In genomic region chr6:112253842-112254816, GRCh38 we compare ENCODE assay signal across 8 cellular contexts. TPM values are rescaled to one million over a fixed set of nuclear protein-coding genes. Genes with fewer than 3 reads are reported as not detected.
A peak's percentile ranks its signal among the peaks of the same experiment; 100 is the strongest.
DNase-seq lines count a peak whose midpoint lies in the region; ATAC-seq and TF ChIP-seq lines count a peak whose summit lies in the region.

Gene LAMA4 (minus strand): TSS chr6:112254567. CDS start chr6:112254150, 417 bp downstream.

- H4K8ac ChIP-seq in IMR-90 (ENCODE audit: low read depth in 2 of 2, low read length in 2 of 2): peak within 1 kb of the TSS; percentile 85 to 86

- peaks cover 83% of the 10 kb centered on the region for H3K27me3 Mint-ChIP-seq in activated CD8-positive, alpha-beta memory T cell treated with anti-CD3 and anti-CD28 coated beads, Interleukin-2, amount 10 ng/mL, durations not matched to agents 7 days and 5 days

- H2AFZ ChIP-seq in IMR-90 (replicated peaks; ENCODE audit: low read length, poor library complexity) (peak within 1 kb of the TSS; percentile 89), fibroblast of lung (ENCODE audit: low read length) (peak within 1 kb of the TSS; percentile 5)

- H3K4ac ChIP-seq in IMR-90 (ENCODE audit: low read depth, low read length): peak within 1 kb of the TSS; percentile 81

- H3K4me2 ChIP-seq in IMR-90 (ENCODE audit: low read depth, low read length) (peak within 1 kb of the TSS; percentile 97), fibroblast of lung (ENCODE audit: extremely low read depth, insufficient read depth, low read length) (peak within 1 kb of the TSS; percentile 89)

- H4K20me1 ChIP-seq in IMR-90 (ENCODE audit: insufficient read depth, low read length) (no peaks in the 10 kb centered on the region), fibroblast of lung (ENCODE audit: control insufficient read depth, extremely low read depth, insufficient read depth, low read length) (no peaks in the 10 kb centered on the region)

- no peaks in the 10 kb centered on the region for H3K9me3 ChIP-seq in IMR-90 (ENCODE audit: control insufficient read depth, insufficient read depth, low read length)
- H3K9me3 ChIP-seq in fibroblast of lung (ENCODE audit: control insufficient read depth, insufficient read depth, low read depth, low read length): no peaks in the 10 kb centered on the region
- no peaks in the 10 kb centered on the region for H3K9me3 ChIP-seq in mucosa of stomach (ENCODE audit: control insufficient read depth, low read length)
- H3K9me3 ChIP-seq in upper lobe of left lung: no peaks in the 10 kb centered on the region

- H2BK15ac ChIP-seq in IMR-90 (ENCODE audit: low read depth, low read length): peak within 1 kb of the TSS; percentile 80

- dilution Hi-C loops in IMR-90 (cut with HindIII; ENCODE audit: low sequenced_read_pairs, unreplicated experiment): no loop called here

- POLR2A ChIA-PET in IMR-90 (lab: Charles Lee; ENCODE audit: unreplicated experiment): interaction anchor here (0.6 to 0.9 kb wide), 4 partner anchors 9 to 61 kb away, joined by 3 to 4 read pairs (median 3); no protein-coding TSS in a partner anchor

- H3K23ac ChIP-seq in IMR-90 (ENCODE audit: low read depth, low read length): peak within 1 kb of the TSS; percentile 99

- H2AK5ac ChIP-seq in IMR-90 (ENCODE audit: low read depth, low read length): peak within 1 kb of the TSS; percentile 96

- TF ChIP-seq EP300 in upper lobe of left lung (IDR thresholded peaks at IDR 0.05): no peak

- H2BK5ac ChIP-seq in IMR-90 (ENCODE audit: low read depth, low read length, poor library complexity, severe bottlenecking): peak within 1 kb of the TSS; percentile 75

- peak within 1 kb of the TSS; percentile 91 for H2BK120ac ChIP-seq in IMR-90 (ENCODE audit: low read depth, low read length)

- H3K27ac ChIP-seq in IMR-90 (ENCODE audit: insufficient read depth, low read length) (peak within 1 kb of the TSS; percentile 89), fibroblast of lung (ENCODE audit: insufficient read depth, low read length) (peak within 1 kb of the TSS; percentile 91), upper lobe of left lung (peak within 1 kb of the TSS; percentile 82 to 93 (median 87))

- WGBS in IMR-90 (ENCODE audit: extremely low coverage in 2 of 2, insufficient read length in 1 of 2), 2 experiments: 0% methylated on average over 20 of the region's 52 CpGs; no CpG with 5 or more reads in 1 of the 2 experiments
- 4 to 5% methylated on average over 45 to 52 of the region's 52 CpGs for WGBS in upper lobe of left lung, 2 donors

- peak within 1 kb of the TSS; percentile 78 for H3K56ac ChIP-seq in IMR-90 (ENCODE audit: extremely low read depth, insufficient read depth, low read length)

- peaks cover 1% of the 10 kb centered on the region for H3K36me3 Mint-ChIP-seq in activated CD8-positive, alpha-beta memory T cell treated with anti-CD3 and anti-CD28 coated beads, Interleukin-2, amount 10 ng/mL, durations not matched to agents 7 days and 5 days

- H3K4me3 ChIP-seq in IMR-90 (ENCODE audit: insufficient read depth, low read depth, low read length) (peak within 1 kb of the TSS; percentile 89), fibroblast of lung (replicated peaks in 1 of 4; ENCODE audit: control extremely low read depth in 1 of 4, insufficient read depth in 1 of 4, low read depth in 3 of 4, low read length in 4 of 4) (peak within 1 kb of the TSS; percentile 80 to 99 (median 94)), mucosa of stomach (ENCODE audit: low read length) (peak within 1 kb of the TSS; percentile 60), upper lobe of left lung (peak within 1 kb of the TSS; percentile 51 to 73 (median 65))

- H3K18ac ChIP-seq in IMR-90 (ENCODE audit: low read depth, low read length): peak within 1 kb of the TSS; percentile 95

- CTCF ChIA-PET in IMR-90 (lab: Yijun Ruan, JAX): no interaction called here
- CTCF ChIA-PET in activated CD8-positive, alpha-beta memory T cell treated with anti-CD3 and anti-CD28 coated beads, Interleukin-2, amount 10 ng/mL, durations not matched to agents 7 days and 5 days (lab: Charles Lee): interaction anchor here (0.8 to 1.8 kb wide), 5 partner anchors 14 to 74 kb away, joined by 3 to 6 read pairs (median 4); no protein-coding TSS in a partner anchor

- H2BK20ac ChIP-seq in IMR-90 (ENCODE audit: low read depth, low read length): peak within 1 kb of the TSS; percentile 63

- TF ChIP-seq RAD21 in IMR-90 (IDR thresholded peaks at IDR 0.05; ENCODE audit: low read length): peak; percentile 2; the same call in 1 of the 2 replicates

- H3K27me3 ChIP-seq in IMR-90 (ENCODE audit: control insufficient read depth, insufficient read depth, low read length) (no peaks in the 10 kb centered on the region), fibroblast of lung (ENCODE audit: control insufficient read depth, insufficient read depth, low read length) (no peaks in the 10 kb centered on the region), mucosa of stomach (ENCODE audit: control insufficient read depth, insufficient read depth, low read length) (peaks cover 24% of the 10 kb centered on the region), upper lobe of left lung (peaks cover 0 to 4% (median 2%) of the 10 kb centered on the region in 4 donors)

- ATAC-seq in IMR-90 (ENCODE audit: low read depth): peak; percentile 69
- peak; percentile 76 for ATAC-seq in activated CD8-positive, alpha-beta memory T cell treated with anti-CD3 and anti-CD28 coated beads, Interleukin-2, amount 10 ng/mL, durations not matched to agents 7 days and 5 days
- peak; percentile 72 to 78 for ATAC-seq in upper lobe of left lung (ENCODE audit: low FRiP score in 2 of 2)
- no peak for ATAC-seq in HG03039 (IDR thresholded peaks at IDR 0.05; ENCODE audit: unreplicated experiment)
- no peak for ATAC-seq in HG02885 (IDR thresholded peaks at IDR 0.05; ENCODE audit: poor library complexity, unreplicated experiment)

- H3K9ac ChIP-seq in IMR-90 (ENCODE audit: low read depth, low read length): peak within 1 kb of the TSS; percentile 99
- peak within 1 kb of the TSS; percentile 93 for H3K9ac ChIP-seq in fibroblast of lung (ENCODE audit: insufficient read depth, low read length)
- H3K9ac ChIP-seq in mucosa of stomach (ENCODE audit: low read length): peak within 1 kb of the TSS; percentile 65

- H3K4me3 Mint-ChIP-seq in activated CD8-positive, alpha-beta memory T cell treated with anti-CD3 and anti-CD28 coated beads, Interleukin-2, amount 10 ng/mL, durations not matched to agents 7 days and 5 days: peak within 1 kb of the TSS; percentile 61

- peak within 1 kb of the TSS; percentile 90 for H4K91ac ChIP-seq in IMR-90 (ENCODE audit: insufficient read depth, low read depth, low read length)

- no peaks in the 10 kb centered on the region for H3K9me3 Mint-ChIP-seq in activated CD8-positive, alpha-beta memory T cell treated with anti-CD3 and anti-CD28 coated beads, Interleukin-2, amount 10 ng/mL, durations not matched to agents 7 days and 5 days (ENCODE audit: low read depth)

- H3K79me1 ChIP-seq in IMR-90 (ENCODE audit: low read depth in 1 of 2, low read length in 2 of 2): peaks cover 5 to 13% of the 10 kb centered on the region in 2 experiments

- peak within 1 kb of the TSS; percentile 87 for H3K14ac ChIP-seq in IMR-90 (replicated peaks; ENCODE audit: low read depth, low read length)

- H3K79me2 ChIP-seq in fibroblast of lung (ENCODE audit: control insufficient read depth, insufficient read depth, low read length): peaks cover 59% of the 10 kb centered on the region

- TF ChIP-seq CTCF in IMR-90 (conservative IDR thresholded peaks at IDR 0.05; ENCODE audit: low read depth, low read length): no peak
- no peak for TF ChIP-seq CTCF in fibroblast of lung (conservative IDR thresholded peaks at IDR 0.05 in 1 of 2, IDR thresholded peaks at IDR 0.05 in 1 of 2; ENCODE audit: low read depth in 1 of 2, low read length in 2 of 2)
- TF ChIP-seq CTCF in upper lobe of left lung (IDR thresholded peaks at IDR 0.05): no peak

- H3K9me1 ChIP-seq in IMR-90 (ENCODE audit: insufficient read depth, low read length): no peaks in the 10 kb centered on the region; the same call in 1 of the 2 replicates

- peaks cover 12% of the 10 kb centered on the region for H3K4me1 Mint-ChIP-seq in activated CD8-positive, alpha-beta memory T cell treated with anti-CD3 and anti-CD28 coated beads, Interleukin-2, amount 10 ng/mL, durations not matched to agents 7 days and 5 days

- peak; percentile 68 for DNase-seq in DMS53 (lab: John Stamatoyannopoulos, UW)
- DNase-seq in IMR-90: peak; percentile 69
- no peak for DNase-seq in activated CD8-positive, alpha-beta memory T cell treated with anti-CD3 and anti-CD28 coated beads, Interleukin-2, amount 10 ng/mL, durations not matched to agents 7 days and 5 days
- DNase-seq in fibroblast of lung (ENCODE audit: low read depth in 2 of 2): peak; percentile 83 to 87
- peak; percentile 25 to 88 for DNase-seq in upper lobe of left lung

- H2AK9ac ChIP-seq in IMR-90 (replicated peaks; ENCODE audit: low read depth, low read length, poor library complexity): peak within 1 kb of the TSS; percentile 47

- peak within 1 kb of the TSS; percentile 63 for H4K5ac ChIP-seq in IMR-90 (ENCODE audit: low read depth, low read length)

- in situ Hi-C loops in IMR-90 (cut with MboI; ENCODE audit: low sequenced_read_pairs): no loop called here

- H3K4me1 ChIP-seq in IMR-90 (ENCODE audit: control insufficient read depth, insufficient read depth, low read length) (peaks cover 6% of the 10 kb centered on the region), fibroblast of lung (ENCODE audit: control insufficient read depth, extremely low read depth, insufficient read depth, low read length) (peaks cover 9% of the 10 kb centered on the region), mucosa of stomach (ENCODE audit: control insufficient read depth, insufficient read depth, low read length) (no peaks in the 10 kb centered on the region), upper lobe of left lung (peaks cover 3 to 20% (median 5%) of the 10 kb centered on the region in 4 donors)

- no peak within 1 kb of the TSS for H3K27ac Mint-ChIP-seq in activated CD8-positive, alpha-beta memory T cell treated with anti-CD3 and anti-CD28 coated beads, Interleukin-2, amount 10 ng/mL, durations not matched to agents 7 days and 5 days

- H3K36me3 ChIP-seq in IMR-90 (ENCODE audit: control insufficient read depth, insufficient read depth, low read length): peaks cover 7% of the 10 kb centered on the region; the same call in 1 of the 2 replicates
- peaks cover 1% of the 10 kb centered on the region for H3K36me3 ChIP-seq in fibroblast of lung (ENCODE audit: control insufficient read depth, insufficient read depth, low read length)
- H3K36me3 ChIP-seq in mucosa of stomach (ENCODE audit: control insufficient read depth, insufficient read depth, low read length): no peaks in the 10 kb centered on the region
- H3K36me3 ChIP-seq in upper lobe of left lung: no peaks in the 10 kb centered on the region

- intact Hi-C loops in IMR-90 (cut with micrococcal nuclease): loop anchor here (1.0 to 5.0 kb wide), 6 partner anchors 37 to 119 kb away; no protein-coding TSS in a partner anchor

- TSS peak; percentile 92 for BruUV-seq in IMR-90 (replicated peaks; lab: Mats Ljungman, UMichigan)

- TF ChIP-seq POLR2A in IMR-90 (IDR thresholded peaks at IDR 0.05; ENCODE audit: low read depth, low read length) (peak; percentile 52; the same call in 1 of the 2 replicates), upper lobe of left lung (IDR thresholded peaks at IDR 0.05) (peak in 1 of 4 donors; percentile 23)

RNA-seq across cellular contexts. Expression of gene LAMA4, which starts in this region (rescaled TPM):
- total RNA-seq in IMR-90 (2012; rRNA removed) (29.7 and 35.8 TPM in 2 replicates), fibroblast of lung (494 and 636 TPM in 2 replicates), upper lobe of left lung (100 to 1,000 TPM in 2 of 6 donors, 10 to 100 TPM in 4; 29.5 to 119 (median 58.9) TPM)
- polyA plus RNA-seq in IMR-90 (2012; rRNA removed) (28.9 and 33.9 TPM in 2 replicates), fibroblast of lung (183 and 662 TPM in 2 replicates)
- 51.0 and 61.1 TPM in 2 replicates for polyA plus RNA-seq in IMR-90 (2012; cell fraction: cytosol; rRNA removed)
- 36.2 and 63.2 TPM in 2 replicates for polyA plus RNA-seq in IMR-90 (2012; cell fraction: nucleus; rRNA removed; ENCODE audit: low replicate concordance)
- not detected for total RNA-seq in activated CD8-positive, alpha-beta memory T cell treated with anti-CD3 and anti-CD28 coated beads, Interleukin-2, amount 10 ng/mL, durations not matched to agents 7 days and 5 days
- 153 and 500 TPM in 2 replicates for polyA plus RNA-seq in fibroblast of lung (2012)
- polyA minus RNA-seq in fibroblast of lung (ENCODE audit: low replicate concordance): 336 and 720 TPM in 2 replicates

Comparison
In these comparisons a context has a peak if more than half of its experiments do, and no peak if none do; other contexts are left out.
1. RNA of gene LAMA4 (total RNA-seq): 494 to 636 TPM in fibroblast of lung, 29.5 to 119 TPM in upper lobe of left lung and 29.7 to 35.8 TPM in IMR-90; not detected in activated CD8-positive, alpha-beta memory T cell treated with anti-CD3 and anti-CD28 coated beads, Interleukin-2, amount 10 ng/mL, durations not matched to agents 7 days and 5 days; every median in the first group is over 10 times any median in the second.
2. Peak in ATAC-seq in activated CD8-positive, alpha-beta memory T cell treated with anti-CD3 and anti-CD28 coated beads, Interleukin-2, amount 10 ng/mL, durations not matched to agents 7 days and 5 days; RNA of the gene not detected or under 1 TPM.
3. ATAC-seq: peak in IMR-90 (single experiment) and upper lobe of left lung (2 of 2); none in HG03039 (single experiment) and HG02885 (single experiment).
4. Peak in every context shown above with its lines, with median percentiles within 50 percentile points of each other: H3K27ac ChIP-seq, H3K4me3 ChIP-seq and H3K9ac ChIP-seq.